13 cellular contexts compared by ENCODE assay signal in the genomic region with DNA sequence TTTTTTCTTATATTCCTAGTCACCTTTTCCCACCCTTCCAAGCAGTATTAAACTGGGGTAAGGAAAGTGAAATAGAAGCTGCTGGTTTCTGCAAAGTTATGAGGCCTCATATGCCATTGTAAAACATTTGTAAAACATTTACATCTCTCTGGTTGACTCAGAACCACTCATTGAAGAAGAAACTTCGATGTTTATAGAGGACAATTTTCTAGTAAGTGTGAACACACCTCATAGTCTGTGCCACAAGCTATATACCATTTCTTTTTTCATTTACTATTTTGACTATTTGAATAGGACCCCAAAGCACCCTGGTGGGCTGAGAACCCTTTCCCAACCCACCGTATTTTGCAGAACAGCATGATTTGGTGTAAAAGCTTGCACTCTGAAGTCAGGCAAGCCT. TPM values are rescaled to one million over a fixed set of nuclear protein-coding genes. Genes with fewer than 3 reads are reported as not detected.
DNase-seq lines count a peak whose midpoint lies in the region; ATAC-seq lines count a peak whose summit lies in the region.
"Had no signal": no experiment of that assay in that cellular context is flagged by ENCODE, and none has a peak within 500 bp of the region (broad histone marks: within the 10 kb centered on the region; RNA-seq: fewer than 3 reads in every experiment).

No MANE protein-coding gene starts in this region.

- no peak overlapping the region for H3K4me2 ChIP-seq in trophoblast cell (ENCODE audit: low read length)

- no peak overlapping the region for H4K91ac ChIP-seq in trophoblast cell (ENCODE audit: low read depth, low read length)

- no peak overlapping the region for H3K9ac ChIP-seq in trophoblast cell (ENCODE audit: low read length)

- H3K27me3 ChIP-seq in trophoblast cell (ENCODE audit: insufficient read depth, low read length), result no peaks in the 10 kb centered on the region
- H3K27me3 ChIP-seq: upper lobe of right lung had no signal

- H3K18ac ChIP-seq in trophoblast cell (ENCODE audit: low read length), result no peak overlapping the region

- H3K36me3 ChIP-seq in trophoblast cell (ENCODE audit: control insufficient read depth in 1 of 2, insufficient read depth in 2 of 2, low read length in 2 of 2), result no peaks in the 10 kb centered on the region
- H3K36me3 ChIP-seq: upper lobe of right lung had no signal

- no peaks in the 10 kb centered on the region for H3K9me3 ChIP-seq in trophoblast cell (ENCODE audit: insufficient read depth, low read depth, low read length)
- H3K9me3 ChIP-seq: upper lobe of right lung had no signal

- H2BK120ac ChIP-seq in trophoblast cell (ENCODE audit: insufficient read depth, low read length, poor library complexity), result no peak overlapping the region

- H3K23ac ChIP-seq in trophoblast cell (ENCODE audit: low read length), result no peak overlapping the region

- H2AFZ ChIP-seq in trophoblast cell (ENCODE audit: insufficient read depth, low read length, poor library complexity), result no peak overlapping the region

- H3K27ac ChIP-seq in trophoblast cell (ENCODE audit: low read depth, low read length), result peak overlapping the region; percentile 24
- H3K27ac ChIP-seq: epithelial cell of prostate, RWPE1, upper lobe of right lung had no signal

- no peaks in the 10 kb centered on the region for H3K79me1 ChIP-seq in trophoblast cell (ENCODE audit: low read length)

- WGBS in trophoblast cell (ENCODE audit: extremely low coverage, insufficient coverage, insufficient read length), result no CpG with 5 or more reads among the region's 2 CpGs

- H3K4me3 ChIP-seq in trophoblast cell (ENCODE audit: low read depth, low read length), result no peak overlapping the region
- H3K4me3 ChIP-seq: upper lobe of right lung had no signal

- no peak overlapping the region for H4K8ac ChIP-seq in trophoblast cell (ENCODE audit: low read depth, low read length)

- peak; percentile 71 for ATAC-seq in GM18867 (IDR thresholded peaks at IDR 0.05; ENCODE audit: unreplicated experiment)
- peak; percentile 58 for ATAC-seq in GM21737 (IDR thresholded peaks at IDR 0.05; ENCODE audit: unreplicated experiment)
- peak; percentile 83 for ATAC-seq in HG03442 (IDR thresholded peaks at IDR 0.05; ENCODE audit: unreplicated experiment)
- ATAC-seq in HG03039 (IDR thresholded peaks at IDR 0.05; ENCODE audit: unreplicated experiment), result no peak

- no peaks in the 10 kb centered on the region for H3K79me2 ChIP-seq in trophoblast cell (ENCODE audit: control insufficient read depth, insufficient read depth, low read length, poor library complexity)

- no peak overlapping the region for H3K4ac ChIP-seq in trophoblast cell (ENCODE audit: low read depth, low read length)

- no peak overlapping the region for H2AK5ac ChIP-seq in trophoblast cell (ENCODE audit: low read length)

- H2BK12ac ChIP-seq in trophoblast cell (ENCODE audit: low read length), result no peak overlapping the region

- DNase-seq in trophoblast cell (no peak), NCI-H510A (lab: John Stamatoyannopoulos, UW) (no peak), NCI-H1092 (lab: John Stamatoyannopoulos, UW) (no peak)
- DNase-seq: activated T-cell treated with anti-CD3 and anti-CD28 coated beads, Interleukin-2, amount 50 U/mL, for 48 hours; KBM-7; right cardiac atrium; upper lobe of right lung had no signal

- H3K14ac ChIP-seq in trophoblast cell (ENCODE audit: low read length), result no peak overlapping the region

- H3K4me1 ChIP-seq in trophoblast cell (ENCODE audit: control insufficient read depth in 1 of 2, insufficient read depth in 2 of 2, low read length in 2 of 2), result peaks cover 0 to 3% of the 10 kb centered on the region in 2 experiments

- no peak overlapping the region for H2BK5ac ChIP-seq in trophoblast cell (ENCODE audit: low read depth, low read length, poor library complexity)

- H4K12ac ChIP-seq in trophoblast cell (ENCODE audit: low read depth, low read length), result no peak overlapping the region

RNA-seq across cellular contexts. Expression of a gene that starts 12.9 kb away (rescaled TPM):
- 787 and 808 TPM in 2 replicates for polyA plus RNA-seq in trophoblast cell (2013)
